ENCODE assay signal across 1 cellular context in genomic region chr17:28598799-28599310, GRCh38.
TF ChIP-seq lines count a peak whose summit lies in the region.

A gene with protein sequence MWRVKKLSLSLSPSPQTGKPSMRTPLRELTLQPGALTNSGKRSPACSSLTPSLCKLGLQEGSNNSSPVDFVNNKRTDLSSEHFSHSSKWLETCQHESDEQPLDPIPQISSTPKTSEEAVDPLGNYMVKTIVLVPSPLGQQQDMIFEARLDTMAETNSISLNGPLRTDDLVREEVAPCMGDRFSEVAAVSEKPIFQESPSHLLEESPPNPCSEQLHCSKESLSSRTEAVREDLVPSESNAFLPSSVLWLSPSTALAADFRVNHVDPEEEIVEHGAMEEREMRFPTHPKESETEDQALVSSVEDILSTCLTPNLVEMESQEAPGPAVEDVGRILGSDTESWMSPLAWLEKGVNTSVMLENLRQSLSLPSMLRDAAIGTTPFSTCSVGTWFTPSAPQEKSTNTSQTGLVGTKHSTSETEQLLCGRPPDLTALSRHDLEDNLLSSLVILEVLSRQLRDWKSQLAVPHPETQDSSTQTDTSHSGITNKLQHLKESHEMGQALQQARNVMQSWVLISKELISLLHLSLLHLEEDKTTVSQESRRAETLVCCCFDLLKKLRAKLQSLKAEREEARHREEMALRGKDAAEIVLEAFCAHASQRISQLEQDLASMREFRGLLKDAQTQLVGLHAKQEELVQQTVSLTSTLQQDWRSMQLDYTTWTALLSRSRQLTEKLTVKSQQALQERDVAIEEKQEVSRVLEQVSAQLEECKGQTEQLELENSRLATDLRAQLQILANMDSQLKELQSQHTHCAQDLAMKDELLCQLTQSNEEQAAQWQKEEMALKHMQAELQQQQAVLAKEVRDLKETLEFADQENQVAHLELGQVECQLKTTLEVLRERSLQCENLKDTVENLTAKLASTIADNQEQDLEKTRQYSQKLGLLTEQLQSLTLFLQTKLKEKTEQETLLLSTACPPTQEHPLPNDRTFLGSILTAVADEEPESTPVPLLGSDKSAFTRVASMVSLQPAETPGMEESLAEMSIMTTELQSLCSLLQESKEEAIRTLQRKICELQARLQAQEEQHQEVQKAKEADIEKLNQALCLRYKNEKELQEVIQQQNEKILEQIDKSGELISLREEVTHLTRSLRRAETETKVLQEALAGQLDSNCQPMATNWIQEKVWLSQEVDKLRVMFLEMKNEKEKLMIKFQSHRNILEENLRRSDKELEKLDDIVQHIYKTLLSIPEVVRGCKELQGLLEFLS (minus strand): TSS chr17:28599025. CDS start chr17:28598946, 79 bp downstream.

TF ChIP-seq in SK-N-SH, 30 proteins besides CTCF, POLR2A, EP300 and RAD21 (continued from another document):
- no peak for TF ChIP-seq TEAD4 (IDR thresholded peaks at IDR 0.05; ENCODE audit: borderline replicate concordance, insufficient read depth)
- no peak for TF ChIP-seq RFX5 (IDR thresholded peaks at IDR 0.05; ENCODE audit: low read length)
- TF ChIP-seq TAF1 (IDR thresholded peaks at IDR 0.05; ENCODE audit: borderline replicate concordance, low read depth, low read length): peak; percentile 82
- TF ChIP-seq JUND (IDR thresholded peaks at IDR 0.05): no peak
- TF ChIP-seq, protein P1, sequence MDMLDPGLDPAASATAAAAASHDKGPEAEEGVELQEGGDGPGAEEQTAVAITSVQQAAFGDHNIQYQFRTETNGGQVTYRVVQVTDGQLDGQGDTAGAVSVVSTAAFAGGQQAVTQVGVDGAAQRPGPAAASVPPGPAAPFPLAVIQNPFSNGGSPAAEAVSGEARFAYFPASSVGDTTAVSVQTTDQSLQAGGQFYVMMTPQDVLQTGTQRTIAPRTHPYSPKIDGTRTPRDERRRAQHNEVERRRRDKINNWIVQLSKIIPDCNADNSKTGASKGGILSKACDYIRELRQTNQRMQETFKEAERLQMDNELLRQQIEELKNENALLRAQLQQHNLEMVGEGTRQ (IDR thresholded peaks at IDR 0.05; ENCODE audit: borderline replicate concordance, low read depth, low read length): no peak
- TF ChIP-seq NFIC (IDR thresholded peaks at IDR 0.05; ENCODE audit: borderline replicate concordance): no peak
- no peak for TF ChIP-seq GATA2 (CRISPR knock-in tag; IDR thresholded peaks at IDR 0.05)
- TF ChIP-seq SMC3 (IDR thresholded peaks at IDR 0.05; ENCODE audit: low read depth, low read length): no peak
- TF ChIP-seq RXRA (IDR thresholded peaks at IDR 0.05; ENCODE audit: borderline replicate concordance, low read depth): no peak
- TF ChIP-seq POLR2AphosphoS5 (IDR thresholded peaks at IDR 0.05; ENCODE audit: low read depth, low read length): peak; percentile 61; the same call in 1 of the 2 replicates
- TF ChIP-seq ZBTB33 (IDR thresholded peaks at IDR 0.05; ENCODE audit: borderline replicate concordance, low read depth): no peak
- TF ChIP-seq SIN3A (IDR thresholded peaks at IDR 0.05; ENCODE audit: borderline replicate concordance, low read depth, low read length): peak; percentile 73; the same call in 1 of the 2 replicates
- TF ChIP-seq MEF2A (IDR thresholded peaks at IDR 0.05; ENCODE audit: borderline replicate concordance, low read depth): no peak
